In the genomic region with DNA sequence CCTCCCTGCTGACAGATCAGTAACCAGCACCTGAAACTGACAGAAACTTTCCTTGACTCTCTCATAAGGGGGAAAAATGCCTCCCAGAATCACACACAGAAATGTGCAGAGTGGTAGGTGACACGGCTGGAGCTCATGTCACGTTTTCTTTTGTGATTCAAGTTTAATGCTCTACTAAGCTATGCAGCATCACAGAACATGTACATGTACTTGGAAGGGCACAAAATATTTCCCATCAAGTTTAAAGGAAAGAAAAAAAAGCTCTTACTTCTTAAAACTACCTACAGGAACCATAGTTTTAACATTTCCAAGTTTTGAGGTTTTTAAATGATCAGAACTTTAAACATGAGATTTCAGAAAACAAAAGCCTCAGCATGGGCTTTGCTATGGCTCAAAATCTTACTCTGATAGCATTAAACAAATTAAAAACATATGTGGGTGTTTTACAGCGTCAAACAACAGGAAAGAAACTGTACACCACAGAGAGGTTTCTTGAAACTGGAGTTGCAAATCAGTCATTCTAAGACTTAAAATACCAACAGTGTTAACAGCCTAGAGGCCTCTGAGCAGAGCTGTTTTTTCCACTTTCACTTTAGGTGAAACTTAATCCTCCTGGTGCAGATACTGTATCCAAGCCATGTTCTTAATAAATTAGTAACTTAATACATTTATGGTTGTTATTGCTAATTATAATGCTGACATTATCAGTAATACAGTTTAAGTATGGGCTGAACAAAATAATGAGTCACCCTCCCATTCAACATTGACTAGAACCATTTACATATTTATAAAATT, we compare ENCODE assay signal across 8 cellular contexts. TPM values are rescaled to one million over a fixed set of nuclear protein-coding genes. Genes with fewer than 3 reads are reported as not detected.
DNase-seq lines count a peak whose midpoint lies in the region; ATAC-seq and TF ChIP-seq lines count a peak whose summit lies in the region.

No MANE protein-coding gene starts in this region.

- H3K4me3 Mint-ChIP-seq in brain = peak overlapping the region in 2 of 5 experiments; percentile 16 to 41

- H3K27me3 ChIP-seq in muscle layer of colon (ENCODE audit: control insufficient read depth in 1 of 2, insufficient read depth in 2 of 2, low read length in 2 of 2) = no peaks in the 10 kb centered on the region

- peaks cover 91% of the 10 kb centered on the region for H3K4me1 Mint-ChIP-seq in brain

- peak overlapping the region in 1 of 2 donors; percentile 9 for H3K4me3 ChIP-seq in muscle layer of colon (ENCODE audit: low read depth in 1 of 2, low read length in 2 of 2)

- no peaks in the 10 kb centered on the region for H3K36me3 ChIP-seq in muscle layer of colon (ENCODE audit: insufficient read depth, low read length)

- peak; percentile 74 for ATAC-seq in GM21390 (IDR thresholded peaks at IDR 0.05; ENCODE audit: unreplicated experiment)

- H3K9me3 Mint-ChIP-seq in brain = peaks cover 0 to 3% (median 0%) of the 10 kb centered on the region in 5 experiments

- H3K27ac ChIP-seq in muscle layer of colon (ENCODE audit: low read depth, low read length) = peak overlapping the region; percentile 2

- peaks cover 16% of the 10 kb centered on the region for H3K27me3 Mint-ChIP-seq in brain

- H3K4me1 ChIP-seq in muscle layer of colon (ENCODE audit: insufficient read depth, low read length) = peaks cover 46% of the 10 kb centered on the region

- no peak overlapping the region for H3K9ac ChIP-seq in muscle layer of colon (ENCODE audit: low read length)

- H3K9me3 ChIP-seq in muscle layer of colon (ENCODE audit: low read length) = no peaks in the 10 kb centered on the region

- H3K36me3 Mint-ChIP-seq in brain = no peaks in the 10 kb centered on the region

- DNase-seq in GM04504 (ENCODE audit: low read depth) (peak; percentile 65), HT1080 (ENCODE audit: low read depth) (peak; percentile 55), NCI-H1105 treated with DMSO at 0.1 percent for 48 hours (lab: John Stamatoyannopoulos, UW) (no peak), occipital lobe (lab: John Stamatoyannopoulos, UW) (no peak), amygdala (lab: John Stamatoyannopoulos, UW) (no peak)

- peak overlapping the region in 3 of 5 experiments; percentile 72 to 97 (median 88) for H3K27ac Mint-ChIP-seq in brain

- no peak for TF ChIP-seq CTCF in brain (conservative IDR thresholded peaks at IDR 0.05)

RNA-seq across cellular contexts. Expression of a gene that starts 30.1 kb away (rescaled TPM):
- total RNA-seq in HT1080 (2014; rRNA removed; shearing (Covaris generic)) = 0.24 TPM in 1 of 2 replicates, not detected in the other
- polyA plus RNA-seq in HT1080 (2015; cell fraction: cytosol; rRNA removed) = 0.43 and 0.73 TPM in 2 replicates
- polyA plus RNA-seq in HT1080 (2015; cell fraction: nucleus; rRNA removed) = 0.10 and 0.57 TPM in 2 replicates
- polyA plus RNA-seq in brain (ENCODE audit: insufficient read depth, low read depth, low replicate concordance) = 8,940 TPM
- total RNA-seq in occipital lobe = 5.8 TPM

Comparison
In these comparisons a context has a peak if more than half of its experiments do, and no peak if none do; other contexts are left out.
1. DNase-seq: peak in GM04504 (single experiment) and HT1080 (single experiment); none in NCI-H1105 treated with DMSO at 0.1 percent for 48 hours (single experiment), occipital lobe (single experiment) and amygdala (0 of 56).